Comparison of ENCODE assay signal across 18 cellular contexts in genomic region chr3:13681931-13682330, GRCh38.
"Had no signal": no experiment of that assay in that cellular context is flagged by ENCODE, and none has a peak within 500 bp of the region (broad histone marks: within the 10 kb centered on the region; RNA-seq: fewer than 3 reads in every experiment).

No MANE protein-coding gene starts in this region.

- H3K4me3 ChIP-seq: esophagus muscularis mucosa, gastrocnemius medialis, left ventricle myocardium inferior, lower lobe of right lung, ovary, tibial artery had no signal

- H3K27me3 ChIP-seq: ovary had no signal

- ATAC-seq: gastrocnemius medialis, left cardiac atrium, lower lobe of right lung, right cardiac atrium had no signal

- H3K9me3 Mint-ChIP-seq: mesothelial cell of epicardium, nephron had no signal

- H3K9me3 ChIP-seq: esophagus muscularis mucosa, gastrocnemius medialis, left ventricle myocardium inferior, lower lobe of right lung, ovary, tibial artery had no signal

- H3K36me3 Mint-ChIP-seq: mesothelial cell of epicardium had no signal

- H3K27ac Mint-ChIP-seq: memory B cell, mesothelial cell of epicardium, nephron had no signal

- FAIRE-seq: endometrium, kidney, small intestine had no signal

- H3K36me3 ChIP-seq: esophagus muscularis mucosa, gastrocnemius medialis, left ventricle myocardium inferior, lower lobe of right lung, ovary, tibial artery had no signal

- DNase-seq: effector memory CD4-positive, alpha-beta T cell; gastrocnemius medialis; kidney; left cardiac atrium; left ventricle myocardium inferior; lower lobe of right lung; nucleus accumbens; ovary; right cardiac atrium; small intestine; stimulated activated CD4-positive, alpha-beta T cell treated with anti-CD3 and anti-CD28 coated beads, Interleukin-12 subunit alpha, Interleukin-12 subunit beta, amount 100 ng/mL, for 4 hours; stimulated activated naive CD4-positive, alpha-beta T cell treated with Interleukin-2 at 50 U/mL for 16 hours; tibial artery had no signal

- H3K27ac ChIP-seq: esophagus muscularis mucosa, gastrocnemius medialis, left ventricle myocardium inferior, lower lobe of right lung, ovary, tibial artery had no signal

- H3K4me1 ChIP-seq: esophagus muscularis mucosa, gastrocnemius medialis, left ventricle myocardium inferior, lower lobe of right lung, tibial artery had no signal

- H3K4me3 Mint-ChIP-seq: memory B cell, mesothelial cell of epicardium, nephron had no signal
